In genomic region chr9:131181091-131181681, GRCh38 we compare ENCODE assay signal across 10 cellular contexts. TPM values are rescaled to one million over a fixed set of nuclear protein-coding genes. Genes with fewer than 3 reads are reported as not detected.
DNase-seq lines count a peak whose midpoint lies in the region; ATAC-seq and TF ChIP-seq lines count a peak whose summit lies in the region.
"Had no signal": no experiment of that assay in that cellular context is flagged by ENCODE, and none has a peak within 500 bp of the region (broad histone marks: within the 10 kb centered on the region; RNA-seq: fewer than 3 reads in every experiment).

No MANE protein-coding gene starts in this region.

- H3K36me3 Mint-ChIP-seq in activated CD8-positive, alpha-beta T cell treated with anti-CD3 and anti-CD28 coated beads, Interleukin-2, amount 10 ng/mL, durations not matched to agents 7 days and 5 days (ENCODE audit: low read depth): peaks cover 44% of the 10 kb centered on the region
- H3K36me3 Mint-ChIP-seq in neural crest cell (ENCODE audit: low read depth): no peaks in the 10 kb centered on the region

- CTCF ChIA-PET in activated CD8-positive, alpha-beta T cell treated with anti-CD3 and anti-CD28 coated beads, Interleukin-2, amount 10 ng/mL, durations not matched to agents 7 days and 5 days (lab: Charles Lee): interaction anchor here (0.8 to 11.2 kb wide), 11 partner anchors 9 to 168 kb away, joined by 3 to 176 read pairs (median 4); no protein-coding TSS in a partner anchor

- peak; percentile 1 for DNase-seq in NCI-H1105 treated with DMSO at 0.1 percent for 48 hours (lab: John Stamatoyannopoulos, UW)
- no peak for DNase-seq in NCI-H1105 (lab: John Stamatoyannopoulos, UW)
- DNase-seq in KBM-7: peak; percentile 26
- no peak for DNase-seq in activated CD8-positive, alpha-beta T cell treated with anti-CD3 and anti-CD28 coated beads, Interleukin-2, amount 10 ng/mL, durations not matched to agents 7 days and 5 days
- DNase-seq in neural crest cell (ENCODE audit: low read depth, low spot score): no peak
- DNase-seq in activated effector memory CD4-positive, alpha-beta T cell treated with Interleukin-2 at 50 U/mL for 16 hours: no peak
- no peak for DNase-seq in activated CD4-positive, alpha-beta T cell treated with anti-CD3 and anti-CD28 coated beads, Interleukin-2, amount 50 U/mL, for 4 hours
- DNase-seq in NCI-H187 (lab: John Stamatoyannopoulos, UW): no peak
- DNase-seq: GDM1 had no signal

- in situ Hi-C loops in KBM-7 (cut with MboI; ENCODE audit: low pct_unique_long_range_greater_than_20kb, low sequenced_read_pairs): no loop called here

- H3K27ac Mint-ChIP-seq in activated CD8-positive, alpha-beta T cell treated with anti-CD3 and anti-CD28 coated beads, Interleukin-2, amount 10 ng/mL, durations not matched to agents 7 days and 5 days: peak overlapping the region; percentile 24
- peak overlapping the region; percentile 48 for H3K27ac Mint-ChIP-seq in neural crest cell (ENCODE audit: unreplicated experiment)
- H3K27ac Mint-ChIP-seq: activated T-helper 17 cell treated with anti-CD3 and anti-CD28 coated beads, Interleukin-2, amount 50 U/mL, for 72 hours had no signal

- H3K27me3 Mint-ChIP-seq in activated CD8-positive, alpha-beta T cell treated with anti-CD3 and anti-CD28 coated beads, Interleukin-2, amount 10 ng/mL, durations not matched to agents 7 days and 5 days (ENCODE audit: low read depth): no peaks in the 10 kb centered on the region
- no peaks in the 10 kb centered on the region for H3K27me3 Mint-ChIP-seq in neural crest cell (ENCODE audit: low read depth)
- H3K27me3 Mint-ChIP-seq: activated T-helper 17 cell treated with anti-CD3 and anti-CD28 coated beads, Interleukin-2, amount 50 U/mL, for 72 hours had no signal

- H3K4me3 Mint-ChIP-seq in activated CD8-positive, alpha-beta T cell treated with anti-CD3 and anti-CD28 coated beads, Interleukin-2, amount 10 ng/mL, durations not matched to agents 7 days and 5 days: no peak overlapping the region
- H3K4me3 Mint-ChIP-seq in neural crest cell: no peak overlapping the region
- H3K4me3 Mint-ChIP-seq: activated T-helper 17 cell treated with anti-CD3 and anti-CD28 coated beads, Interleukin-2, amount 50 U/mL, for 72 hours had no signal

- peak; percentile 54 for TF ChIP-seq CTCF in neural crest cell (conservative IDR thresholded peaks at IDR 0.05)

- no peaks in the 10 kb centered on the region for H3K9me3 Mint-ChIP-seq in activated CD8-positive, alpha-beta T cell treated with anti-CD3 and anti-CD28 coated beads, Interleukin-2, amount 10 ng/mL, durations not matched to agents 7 days and 5 days (ENCODE audit: insufficient read depth)
- H3K9me3 Mint-ChIP-seq in neural crest cell: no peaks in the 10 kb centered on the region
- H3K9me3 Mint-ChIP-seq: activated T-helper 17 cell treated with anti-CD3 and anti-CD28 coated beads, Interleukin-2, amount 50 U/mL, for 72 hours had no signal

- ATAC-seq in activated CD8-positive, alpha-beta T cell treated with anti-CD3 and anti-CD28 coated beads, Interleukin-2, amount 10 ng/mL, durations not matched to agents 7 days and 5 days: no peak
- ATAC-seq: activated T-helper 17 cell treated with anti-CD3 and anti-CD28 coated beads, Interleukin-2, amount 50 U/mL, for 72 hours had no signal

- POLR2A ChIA-PET in activated CD8-positive, alpha-beta T cell treated with anti-CD3 and anti-CD28 coated beads, Interleukin-2, amount 10 ng/mL, durations not matched to agents 7 days and 5 days (lab: Charles Lee): interaction anchor here (0.5 to 1.9 kb wide), 2 partner anchors 149 to 155 kb away, joined by 3 to 6 read pairs; no protein-coding TSS in a partner anchor

- H3K4me1 Mint-ChIP-seq in activated CD8-positive, alpha-beta T cell treated with anti-CD3 and anti-CD28 coated beads, Interleukin-2, amount 10 ng/mL, durations not matched to agents 7 days and 5 days (ENCODE audit: low read depth): peaks cover 11% of the 10 kb centered on the region
- peaks cover 3% of the 10 kb centered on the region for H3K4me1 Mint-ChIP-seq in neural crest cell
- H3K4me1 Mint-ChIP-seq: activated T-helper 17 cell treated with anti-CD3 and anti-CD28 coated beads, Interleukin-2, amount 50 U/mL, for 72 hours had no signal

RNA-seq across cellular contexts. Expression of gene NUP214, which starts 55.8 kb away (rescaled TPM):
- 10 to 100 TPM; 61.3 to 63.5 TPM for total RNA-seq in activated CD8-positive, alpha-beta T cell treated with anti-CD3 and anti-CD28 coated beads, Interleukin-2, amount 10 ng/mL, durations not matched to agents 7 days and 5 days
- 72.3 and 77.9 TPM in 2 replicates for total RNA-seq in neural crest cell

Comparison
In these comparisons a context has a peak if more than half of its experiments do, and no peak if none do; other contexts are left out.
1. DNase-seq: peak in NCI-H1105 treated with DMSO at 0.1 percent for 48 hours (single experiment) and KBM-7 (single experiment); none in NCI-H1105 (single experiment), activated CD8-positive, alpha-beta T cell treated with anti-CD3 and anti-CD28 coated beads, Interleukin-2, amount 10 ng/mL, durations not matched to agents 7 days and 5 days (single experiment), neural crest cell (single experiment), activated effector memory CD4-positive, alpha-beta T cell treated with Interleukin-2 at 50 U/mL for 16 hours (single experiment), activated CD4-positive, alpha-beta T cell treated with anti-CD3 and anti-CD28 coated beads, Interleukin-2, amount 50 U/mL, for 4 hours (0 of 2) and NCI-H187 (0 of 2).